Comparison of ENCODE assay signal across 20 cellular contexts in the genomic region with DNA sequence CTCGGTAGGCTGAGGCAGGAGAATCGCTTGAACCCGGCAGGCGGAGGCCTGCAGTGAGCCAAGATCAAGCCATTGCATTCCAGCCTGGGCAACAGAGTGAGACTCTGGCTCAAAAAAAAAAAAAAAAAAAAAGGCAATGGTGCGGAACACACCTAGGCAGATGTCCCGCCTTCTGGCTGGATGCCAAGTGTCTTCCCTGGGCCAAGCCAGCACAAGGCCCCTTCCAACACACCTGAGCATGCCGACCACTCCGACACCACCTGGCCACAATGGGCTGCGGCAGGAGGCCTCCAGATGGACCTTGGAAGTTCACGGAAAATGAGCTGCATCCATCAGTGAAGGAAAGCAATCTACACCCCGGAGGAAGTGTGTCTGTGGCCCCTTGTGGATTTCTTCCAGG. TPM values are rescaled to one million over a fixed set of nuclear protein-coding genes. Genes with fewer than 3 reads are reported as not detected.
A peak's percentile ranks its signal among the peaks of the same experiment; 100 is the strongest.
DNase-seq lines count a peak whose midpoint lies in the region; ATAC-seq, FAIRE-seq and TF ChIP-seq lines count a peak whose summit lies in the region.
"Had no signal": no experiment of that assay in that cellular context is flagged by ENCODE, and none has a peak within 500 bp of the region (broad histone marks: within the 10 kb centered on the region; RNA-seq: fewer than 3 reads in every experiment).

No MANE protein-coding gene starts in this region.

- no peak for FAIRE-seq in kidney (lab: Jason Lieb, UNC)
- FAIRE-seq: GM12891 had no signal

- no peaks in the 10 kb centered on the region for H3K27me3 Mint-ChIP-seq in naive thymus-derived CD8-positive, alpha-beta T cell
- no peaks in the 10 kb centered on the region for H3K27me3 Mint-ChIP-seq in activated CD4-positive, alpha-beta T cell treated with anti-CD3 and anti-CD28 coated beads, Interleukin-2, amount 10 ng/mL, durations not matched to agents 24 days and 14 days
- H3K27me3 Mint-ChIP-seq: activated naive CD8-positive, alpha-beta T cell treated with anti-CD3 and anti-CD28 coated beads, Interleukin-2, amount 10 ng/mL, durations not matched to agents 7 days and 5 days; naive thymus-derived CD4-positive, alpha-beta T cell had no signal

- peaks cover 0 to 3% of the 10 kb centered on the region in 2 donors for H3K9me3 ChIP-seq in kidney (ENCODE audit: control insufficient read depth in 1 of 2, low read length in 2 of 2)
- H3K9me3 ChIP-seq: sigmoid colon had no signal

- intact Hi-C loops in kidney (cut with DNase I): no loop called here
- intact Hi-C loops in activated CD4-positive, alpha-beta T cell treated with anti-CD3 and anti-CD28 coated beads, Interleukin-2, amount 10 ng/mL, durations not matched to agents 24 days and 14 days (cut with micrococcal nuclease): no loop called here

- TF ChIP-seq CTCF in kidney (IDR thresholded peaks at IDR 0.05; ENCODE audit: borderline replicate concordance, extremely low read depth, insufficient read depth): no peak

- no peak for ATAC-seq in naive thymus-derived CD8-positive, alpha-beta T cell
- ATAC-seq: GM23338; naive thymus-derived CD4-positive, alpha-beta T cell had no signal

- H3K27ac ChIP-seq in kidney (ENCODE audit: low read depth in 2 of 2, low read length in 2 of 2): no peak overlapping the region
- H3K27ac ChIP-seq: parathyroid adenoma, sigmoid colon, uterus had no signal

- peaks cover 4 to 46% (median 7%) of the 10 kb centered on the region in 3 donors for H3K36me3 Mint-ChIP-seq in naive thymus-derived CD8-positive, alpha-beta T cell
- peaks cover 50% of the 10 kb centered on the region for H3K36me3 Mint-ChIP-seq in activated CD4-positive, alpha-beta T cell treated with anti-CD3 and anti-CD28 coated beads, Interleukin-2, amount 10 ng/mL, durations not matched to agents 24 days and 14 days (ENCODE audit: low read depth)

- POLR2A ChIA-PET in naive thymus-derived CD8-positive, alpha-beta T cell (lab: Charles Lee): no interaction called here

- H3K4me3 Mint-ChIP-seq in naive thymus-derived CD8-positive, alpha-beta T cell: no peak overlapping the region
- H3K4me3 Mint-ChIP-seq in activated CD4-positive, alpha-beta T cell treated with anti-CD3 and anti-CD28 coated beads, Interleukin-2, amount 10 ng/mL, durations not matched to agents 24 days and 14 days: no peak overlapping the region
- H3K4me3 Mint-ChIP-seq: activated naive CD8-positive, alpha-beta T cell treated with anti-CD3 and anti-CD28 coated beads, Interleukin-2, amount 10 ng/mL, durations not matched to agents 7 days and 5 days; GM23338; naive thymus-derived CD4-positive, alpha-beta T cell had no signal

- H3K4me1 Mint-ChIP-seq in naive thymus-derived CD8-positive, alpha-beta T cell: peaks cover 16 to 61% (median 43%) of the 10 kb centered on the region in 4 donors
- H3K4me1 Mint-ChIP-seq in activated CD4-positive, alpha-beta T cell treated with anti-CD3 and anti-CD28 coated beads, Interleukin-2, amount 10 ng/mL, durations not matched to agents 24 days and 14 days: peaks cover 7% of the 10 kb centered on the region

- peaks cover 0 to 4% of the 10 kb centered on the region in 2 donors for H3K36me3 ChIP-seq in kidney (ENCODE audit: control insufficient read depth in 1 of 2, insufficient read depth in 2 of 2, low read length in 2 of 2)
- H3K36me3 ChIP-seq: uterus had no signal

- no peak overlapping the region for H3K9ac ChIP-seq in kidney (ENCODE audit: low read length in 2 of 2)
- H3K9ac ChIP-seq: parathyroid adenoma had no signal

- peaks cover 0 to 2% (median 0%) of the 10 kb centered on the region in 9 donors for H3K9me3 Mint-ChIP-seq in naive thymus-derived CD8-positive, alpha-beta T cell
- H3K9me3 Mint-ChIP-seq in activated CD4-positive, alpha-beta T cell treated with anti-CD3 and anti-CD28 coated beads, Interleukin-2, amount 10 ng/mL, durations not matched to agents 24 days and 14 days: no peaks in the 10 kb centered on the region
- H3K9me3 Mint-ChIP-seq: activated naive CD8-positive, alpha-beta T cell treated with anti-CD3 and anti-CD28 coated beads, Interleukin-2, amount 10 ng/mL, durations not matched to agents 7 days and 5 days; GM23338 had no signal

- peaks cover 0 to 4% of the 10 kb centered on the region in 2 donors for H3K4me1 ChIP-seq in kidney (ENCODE audit: control insufficient read depth in 1 of 2, insufficient read depth in 1 of 2, low read depth in 1 of 2, low read length in 2 of 2)
- H3K4me1 ChIP-seq: sigmoid colon, uterus had no signal

- H3K27ac Mint-ChIP-seq in naive thymus-derived CD8-positive, alpha-beta T cell: peak overlapping the region in 6 of 10 donors; percentile 22 to 79 (median 48)
- H3K27ac Mint-ChIP-seq in activated CD4-positive, alpha-beta T cell treated with anti-CD3 and anti-CD28 coated beads, Interleukin-2, amount 10 ng/mL, durations not matched to agents 24 days and 14 days: no peak overlapping the region
- H3K27ac Mint-ChIP-seq: activated naive CD8-positive, alpha-beta T cell treated with anti-CD3 and anti-CD28 coated beads, Interleukin-2, amount 10 ng/mL, durations not matched to agents 7 days and 5 days; GM23338 had no signal

- DNase-seq in NCI-H187 (lab: John Stamatoyannopoulos, UW): peak; percentile 33 to 55
- no peak for DNase-seq in NCI-H187 treated with DMSO at 0.1 percent for 48 hours (lab: John Stamatoyannopoulos, UW)
- peak; percentile 87 for DNase-seq in NCI-H2029 (lab: John Stamatoyannopoulos, UW)
- peak; percentile 6 for DNase-seq in NCI-H748 treated with DMSO at 0.1 percent for 48 hours (lab: John Stamatoyannopoulos, UW)
- no peak for DNase-seq in naive thymus-derived CD8-positive, alpha-beta T cell
- DNase-seq in kidney: no peak
- DNase-seq in activated gamma-delta T cell (lab: John Stamatoyannopoulos, UW): no peak
- DNase-seq in activated CD4-positive, alpha-beta T cell treated with anti-CD3 and anti-CD28 coated beads, Interleukin-2, amount 10 ng/mL, durations not matched to agents 24 days and 14 days: no peak
- DNase-seq: activated CD4-positive, alpha-beta T cell treated with anti-CD3 and anti-CD28 coated beads for 4 hours; activated naive CD8-positive, alpha-beta T cell treated with anti-CD3 and anti-CD28 coated beads, Interleukin-2, amount 10 ng/mL, durations not matched to agents 7 days and 5 days; KBM-7; mesenchymal stem cell; naive thymus-derived CD4-positive, alpha-beta T cell; OCI-M1; Right ventricle myocardium superior; sigmoid colon; uterus had no signal

- no peak overlapping the region for H3K4me3 ChIP-seq in kidney (ENCODE audit: low read length in 2 of 2)
- H3K4me3 ChIP-seq: GM23338, sigmoid colon, uterus had no signal

RNA-seq across cellular contexts. Expression of a gene that starts 19.0 kb away (rescaled TPM):
- total RNA-seq in naive thymus-derived CD8-positive, alpha-beta T cell: 100 to 1,000 TPM; 141 to 150 TPM
- polyA plus RNA-seq in naive thymus-derived CD8-positive, alpha-beta T cell: 10 to 100 TPM; 37.3 to 82.7 (median 54.8) TPM
- total RNA-seq in kidney: 22.9 TPM
- 5.6 TPM for polyA plus RNA-seq in kidney (ENCODE audit: insufficient read depth, low read depth, low replicate concordance)
- 164 and 169 TPM in 2 replicates for total RNA-seq in activated CD4-positive, alpha-beta T cell treated with anti-CD3 and anti-CD28 coated beads, Interleukin-2, amount 10 ng/mL, durations not matched to agents 24 days and 14 days

Comparison
In these comparisons a context has a peak if more than half of its experiments do, and no peak if none do; other contexts are left out.
1. DNase-seq: peak in NCI-H187 (2 of 2), NCI-H2029 (single experiment) and NCI-H748 treated with DMSO at 0.1 percent for 48 hours (single experiment); none in NCI-H187 treated with DMSO at 0.1 percent for 48 hours (single experiment), naive thymus-derived CD8-positive, alpha-beta T cell (0 of 10), kidney (single experiment), activated gamma-delta T cell (single experiment) and activated CD4-positive, alpha-beta T cell treated with anti-CD3 and anti-CD28 coated beads, Interleukin-2, amount 10 ng/mL, durations not matched to agents 24 days and 14 days (single experiment).